In genomic region chr9:84393266-84393905, GRCh38 we compare ENCODE assay signal across 17 cellular contexts.
"Had no signal": no experiment of that assay in that cellular context is flagged by ENCODE, and none has a peak within 500 bp of the region (broad histone marks: within the 10 kb centered on the region; RNA-seq: fewer than 3 reads in every experiment).

No MANE protein-coding gene starts in this region.

- H3K36me3 ChIP-seq: colonic mucosa, lower lobe of right lung, tibial artery, vagina had no signal

- H3K27ac ChIP-seq: colonic mucosa, epithelial cell of prostate, lower lobe of right lung, skin epidermis, tibial artery, vagina had no signal

- H3K9me3 Mint-ChIP-seq: activated CD4-positive, alpha-beta T cell treated with anti-CD3 and anti-CD28 coated beads, Interleukin-2, amount 10 ng/mL, durations not matched to agents 7 days and 5 days; activated naive CD4-positive, alpha-beta T cell treated with anti-CD3 and anti-CD28 coated beads, Interleukin-2, amount 10 ng/mL, durations not matched to agents 7 days and 5 days; activated T-helper 17 cell treated with anti-CD3 and anti-CD28 coated beads, Interleukin-2, amount 50 U/mL, for 72 hours; immature natural killer cell; mesothelial cell of epicardium had no signal

- H3K4me1 Mint-ChIP-seq: activated CD4-positive, alpha-beta T cell treated with anti-CD3 and anti-CD28 coated beads, Interleukin-2, amount 10 ng/mL, durations not matched to agents 7 days and 5 days; activated naive CD4-positive, alpha-beta T cell treated with anti-CD3 and anti-CD28 coated beads, Interleukin-2, amount 10 ng/mL, durations not matched to agents 7 days and 5 days; activated T-helper 17 cell treated with anti-CD3 and anti-CD28 coated beads, Interleukin-2, amount 50 U/mL, for 72 hours had no signal

- H3K36me3 Mint-ChIP-seq: activated naive CD4-positive, alpha-beta T cell treated with anti-CD3 and anti-CD28 coated beads, Interleukin-2, amount 10 ng/mL, durations not matched to agents 7 days and 5 days; immature natural killer cell; mesothelial cell of epicardium had no signal

- H3K4me3 ChIP-seq: colonic mucosa, lower lobe of right lung, skin epidermis, tibial artery, vagina had no signal

- DNase-seq: activated CD4-positive, alpha-beta T cell treated with anti-CD3 and anti-CD28 coated beads, Interleukin-2, amount 10 ng/mL, durations not matched to agents 7 days and 5 days; activated CD4-positive, CD25-positive, alpha-beta regulatory T cell; activated CD8-positive, alpha-beta memory T cell treated with anti-CD3 and anti-CD28 coated beads for 24 hours; activated naive CD4-positive, alpha-beta T cell treated with anti-CD3 and anti-CD28 coated beads, Interleukin-2, amount 10 ng/mL, durations not matched to agents 7 days and 5 days; colonic mucosa; effector memory CD4-positive, alpha-beta T cell; hypothalamus; immature natural killer cell; left cardiac atrium; lower lobe of right lung; posterior cingulate gyrus; tibial artery had no signal

- H3K4me1 ChIP-seq: colonic mucosa, lower lobe of right lung, tibial artery, vagina had no signal

- H3K27me3 ChIP-seq: colonic mucosa, vagina had no signal

- H3K9me3 ChIP-seq: colonic mucosa, lower lobe of right lung, tibial artery, vagina had no signal

- H3K4me3 Mint-ChIP-seq: activated CD4-positive, alpha-beta T cell treated with anti-CD3 and anti-CD28 coated beads, Interleukin-2, amount 10 ng/mL, durations not matched to agents 7 days and 5 days; activated naive CD4-positive, alpha-beta T cell treated with anti-CD3 and anti-CD28 coated beads, Interleukin-2, amount 10 ng/mL, durations not matched to agents 7 days and 5 days; activated T-helper 17 cell treated with anti-CD3 and anti-CD28 coated beads, Interleukin-2, amount 50 U/mL, for 72 hours; immature natural killer cell; mesothelial cell of epicardium had no signal

- ATAC-seq: activated T-helper 17 cell treated with anti-CD3 and anti-CD28 coated beads, Interleukin-2, amount 50 U/mL, for 72 hours; left cardiac atrium had no signal

- H3K27me3 Mint-ChIP-seq: activated CD4-positive, alpha-beta T cell treated with anti-CD3 and anti-CD28 coated beads, Interleukin-2, amount 10 ng/mL, durations not matched to agents 7 days and 5 days had no signal

- H3K27ac Mint-ChIP-seq: activated CD4-positive, alpha-beta T cell treated with anti-CD3 and anti-CD28 coated beads, Interleukin-2, amount 10 ng/mL, durations not matched to agents 7 days and 5 days; activated naive CD4-positive, alpha-beta T cell treated with anti-CD3 and anti-CD28 coated beads, Interleukin-2, amount 10 ng/mL, durations not matched to agents 7 days and 5 days; activated T-helper 17 cell treated with anti-CD3 and anti-CD28 coated beads, Interleukin-2, amount 50 U/mL, for 72 hours; immature natural killer cell; mesothelial cell of epicardium had no signal
